ENCODE assay signal across 10 cellular contexts in the genomic region with DNA sequence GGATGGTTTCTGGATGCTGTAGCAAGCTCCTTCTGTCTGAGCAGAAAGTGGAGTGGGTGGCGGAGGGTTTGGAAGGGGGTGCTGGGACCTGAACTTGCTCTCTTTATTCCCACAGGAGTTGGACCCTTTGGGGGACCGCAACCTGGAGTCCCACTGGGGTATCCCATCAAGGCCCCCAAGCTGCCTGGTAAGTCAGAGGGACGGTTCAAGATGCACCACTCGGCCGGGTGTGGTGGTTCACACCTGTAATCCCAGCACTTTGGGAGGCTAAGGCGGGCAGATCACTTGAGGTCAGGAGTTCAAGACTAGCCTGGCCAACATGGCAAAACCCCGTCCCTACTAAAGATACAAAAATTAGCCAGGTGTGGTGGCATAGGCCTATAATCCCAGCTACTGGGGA. TPM values are rescaled to one million over a fixed set of nuclear protein-coding genes. Genes with fewer than 3 reads are reported as not detected.
"Had no signal": no experiment of that assay in that cellular context is flagged by ENCODE, and none has a peak within 500 bp of the region (broad histone marks: within the 10 kb centered on the region; RNA-seq: fewer than 3 reads in every experiment).

No MANE protein-coding gene starts in this region.

RNA-seq across cellular contexts. Expression of a gene that starts 18.6 kb away (rescaled TPM):
- total RNA-seq: activated CD4-positive, alpha-beta memory T cell treated with anti-CD3 and anti-CD28 coated beads, Interleukin-2, amount 10 ng/mL, durations not matched to agents 7 days and 5 days; activated CD4-positive, alpha-beta T cell treated with anti-CD3 and anti-CD28 coated beads for 36 hours; activated CD4-positive, alpha-beta T cell treated with anti-CD3 and anti-CD28 coated beads, Interleukin-2, amount 10 ng/mL, durations not matched to agents 7 days and 5 days; activated CD8-positive, alpha-beta memory T cell treated with anti-CD3 and anti-CD28 coated beads, Interleukin-2, amount 10 ng/mL, durations not matched to agents 7 days and 5 days; activated CD8-positive, alpha-beta T cell treated with anti-CD3 and anti-CD28 coated beads, Interleukin-2, amount 10 ng/mL, durations not matched to agents 7 days and 5 days; activated naive CD8-positive, alpha-beta T cell treated with anti-CD3 and anti-CD28 coated beads, Interleukin-2, amount 10 ng/mL, durations not matched to agents 7 days and 5 days; activated T-helper 2 cell treated with anti-CD3 and anti-CD28 coated beads, Interferon-gamma antibody, Interleukin-2, Interleukin-4, amounts not matched to agents 10 μg/mL and 5 μg/mL and 100 μg/mL, durations not matched to agents 14 hours and 24 hours and 36 hours; T-helper 1 cell treated with Interleukin-12 subunit alpha and Interleukin-12 subunit beta and Interleukin-4 antibody, amounts not matched to agents 30 ng/mL and 1 ng/mL, for 36 hours; T-helper 17 cell; T-helper 2 cell treated with Interferon-gamma antibody and Interleukin-4, amounts not matched to agents 100 ng/mL and 5 ng/mL, for 36 hours had no signal
